19 cellular contexts compared by ENCODE assay signal in genomic region chr7:142598297-142598696, GRCh38.
"Had no signal": no experiment of that assay in that cellular context is flagged by ENCODE, and none has a peak within 500 bp of the region (broad histone marks: within the 10 kb centered on the region; RNA-seq: fewer than 3 reads in every experiment).

No MANE protein-coding gene starts in this region.

- H3K27me3 ChIP-seq: adrenal gland had no signal

- H3K36me3 ChIP-seq: adrenal gland, gastroesophageal sphincter, heart right ventricle, tibial artery, WERI-Rb-1 had no signal

- H3K9me3 ChIP-seq: adrenal gland, gastroesophageal sphincter, heart right ventricle, tibial artery had no signal

- H3K4me1 ChIP-seq: adrenal gland, gastroesophageal sphincter, heart right ventricle, tibial artery had no signal

- ATAC-seq: activated T-cell treated with anti-CD3 and anti-CD28 coated beads, Interleukin-2, amount 50 U/mL, for 72 hours; esophagus mucosa; gastroesophageal sphincter; heart right ventricle; left cardiac atrium had no signal

- H3K4me3 ChIP-seq: adrenal gland, gastroesophageal sphincter, heart right ventricle, lung, tibial artery had no signal

- H3K27ac ChIP-seq: adrenal gland, gastroesophageal sphincter, heart right ventricle, tibial artery, WERI-Rb-1 had no signal

- DNase-seq: activated CD4-positive, alpha-beta T cell treated with anti-CD3 and anti-CD28 coated beads for 1 hour; activated effector memory CD4-positive, alpha-beta T cell treated with anti-CD3 and anti-CD28 coated beads, Interleukin-2, amount 50 U/mL, for 16 hours; activated T-cell treated with anti-CD3 and anti-CD28 coated beads, Interleukin-2, amount 50 U/mL, for 72 hours; adrenal gland; effector CD8-positive, alpha-beta T cell; heart right ventricle; left cardiac atrium; midbrain; occipital lobe; stimulated activated CD4-positive, alpha-beta T cell treated with anti-CD3 and anti-CD28 coated beads, Interleukin-12 subunit alpha, Interleukin-12 subunit beta, amount 100 ng/mL, for 4 hours; stimulated activated CD4-positive, alpha-beta T cell treated with anti-CD3 and anti-CD28 coated beads, Interleukin-1b, Interleukin-23, amount 100 ng/mL, for 48 hours; stimulated activated CD8-positive, alpha-beta memory T cell treated with anti-CD3 and anti-CD28 coated beads, Interleukin-4, amount 100 ng/mL, for 48 hours; stimulated activated naive CD4-positive, alpha-beta T cell; T-helper 2 cell; tibial artery; WERI-Rb-1 had no signal
